Comparison of ENCODE assay signal across 1 cellular context in the genomic region with DNA sequence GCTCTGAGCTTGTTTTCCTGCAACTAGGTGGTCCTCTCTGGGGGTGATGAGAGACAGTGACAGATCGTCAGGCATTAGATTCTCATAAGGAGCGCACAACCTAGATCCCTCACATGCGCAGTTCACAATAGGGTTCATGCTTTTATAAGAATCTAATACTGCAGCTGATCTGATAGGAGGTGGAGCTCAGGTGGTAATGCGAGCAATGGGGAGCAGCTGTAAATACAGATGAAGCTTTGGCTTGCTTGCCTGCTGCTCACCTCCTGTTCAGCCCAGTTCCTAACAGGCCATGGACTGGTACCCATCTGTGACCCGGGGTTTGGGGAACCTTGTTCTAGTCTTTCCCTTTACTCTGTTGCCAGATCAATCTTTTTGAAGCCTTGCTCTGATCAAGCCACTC.
TF ChIP-seq lines count a peak whose summit lies in the region.

No MANE protein-coding gene starts in this region.

TF ChIP-seq in A549, 52 proteins besides CTCF, POLR2A, EP300 and RAD21 (continued from another document):
- TF ChIP-seq, protein P1, sequence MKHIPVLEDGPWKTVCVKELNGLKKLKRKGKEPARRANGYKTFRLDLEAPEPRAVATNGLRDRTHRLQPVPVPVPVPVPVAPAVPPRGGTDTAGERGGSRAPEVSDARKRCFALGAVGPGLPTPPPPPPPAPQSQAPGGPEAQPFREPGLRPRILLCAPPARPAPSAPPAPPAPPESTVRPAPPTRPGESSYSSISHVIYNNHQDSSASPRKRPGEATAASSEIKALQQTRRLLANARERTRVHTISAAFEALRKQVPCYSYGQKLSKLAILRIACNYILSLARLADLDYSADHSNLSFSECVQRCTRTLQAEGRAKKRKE (CRISPR knock-in tag; IDR thresholded peaks at IDR 0.05; ENCODE audit: low read depth): no peak
- TF ChIP-seq RFX5 (IDR thresholded peaks at IDR 0.05) (no peak), HOXB5 (CRISPR knock-in tag; IDR thresholded peaks at IDR 0.05) (no peak), SMC3 (IDR thresholded peaks at IDR 0.05) (no peak), MAZ (IDR thresholded peaks at IDR 0.05; ENCODE audit: borderline replicate concordance, low read depth, low read length) (no peak), RNF2 (IDR thresholded peaks at IDR 0.05; ENCODE audit: borderline replicate concordance, low read depth) (no peak), RCOR1 (IDR thresholded peaks at IDR 0.05; ENCODE audit: low read depth, low read length) (no peak), TP53 (CRISPR knock-in tag; IDR thresholded peaks at IDR 0.05) (no peak), EHMT2 (IDR thresholded peaks at IDR 0.05; ENCODE audit: low read depth) (no peak), NPAS2 (CRISPR knock-in tag; IDR thresholded peaks at IDR 0.05; ENCODE audit: borderline replicate concordance) (no peak), RARB (CRISPR knock-in tag; IDR thresholded peaks at IDR 0.05) (no peak), SREBF2 (IDR thresholded peaks at IDR 0.05) (no peak)
- TF ChIP-seq, protein P2, sequence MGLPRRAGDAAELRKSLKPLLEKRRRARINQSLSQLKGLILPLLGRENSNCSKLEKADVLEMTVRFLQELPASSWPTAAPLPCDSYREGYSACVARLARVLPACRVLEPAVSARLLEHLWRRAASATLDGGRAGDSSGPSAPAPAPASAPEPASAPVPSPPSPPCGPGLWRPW (IDR thresholded peaks at IDR 0.05): no peak
TF ChIP-seq in A549: peak in this region for 0.
